18 cellular contexts compared by ENCODE assay signal in genomic region chr22:23769321-23769965, GRCh38. TPM values are rescaled to one million over a fixed set of nuclear protein-coding genes. Genes with fewer than 3 reads are reported as not detected.
DNase-seq lines count a peak whose midpoint lies in the region; ATAC-seq and TF ChIP-seq lines count a peak whose summit lies in the region.
"Had no signal": no experiment of that assay in that cellular context is flagged by ENCODE, and none has a peak within 500 bp of the region (broad histone marks: within the 10 kb centered on the region; RNA-seq: fewer than 3 reads in every experiment).

No MANE protein-coding gene starts in this region.

- peaks cover 16% of the 10 kb centered on the region for H3K27me3 Mint-ChIP-seq in CD4-positive, CD25-positive, alpha-beta regulatory T cell
- H3K27me3 Mint-ChIP-seq in mesothelial cell of epicardium (ENCODE audit: low read depth): no peaks in the 10 kb centered on the region

- H3K4me3 Mint-ChIP-seq in CD4-positive, CD25-positive, alpha-beta regulatory T cell: peak overlapping the region; percentile 27 to 79 (median 54)
- peak overlapping the region; percentile 26 for H3K4me3 Mint-ChIP-seq in mesothelial cell of epicardium

- H3K4me3 ChIP-seq in CD4-positive, CD25-positive, alpha-beta regulatory T cell (ENCODE audit: low read depth, low read length): no peak overlapping the region
- H3K4me3 ChIP-seq: HAP-1, testis had no signal

- H3K4me1 ChIP-seq in CD4-positive, CD25-positive, alpha-beta regulatory T cell (ENCODE audit: control insufficient read depth, insufficient read depth, low read length, poor library complexity, severe bottlenecking): peaks cover 34% of the 10 kb centered on the region

- H3K27me3 ChIP-seq in CD4-positive, CD25-positive, alpha-beta regulatory T cell (ENCODE audit: control insufficient read depth, insufficient read depth, low read length): no peaks in the 10 kb centered on the region
- H3K27me3 ChIP-seq: testis had no signal

- TF ChIP-seq CTCF in mesothelial cell of epicardium (IDR thresholded peaks at IDR 0.05; ENCODE audit: unreplicated experiment): no peak

- ATAC-seq in CD4-positive, CD25-positive, alpha-beta regulatory T cell (ENCODE audit: low read depth in 2 of 2): no peak
- no peak for ATAC-seq in HG03097 (IDR thresholded peaks at IDR 0.05; ENCODE audit: low FRiP score, unreplicated experiment)
- ATAC-seq in HG02642 (IDR thresholded peaks at IDR 0.05; ENCODE audit: poor library complexity, unreplicated experiment): no peak
- ATAC-seq: Panc1 had no signal

- no peaks in the 10 kb centered on the region for H3K36me3 ChIP-seq in CD4-positive, CD25-positive, alpha-beta regulatory T cell (ENCODE audit: control insufficient read depth, insufficient read depth, low read length)

- H3K4me1 Mint-ChIP-seq in CD4-positive, CD25-positive, alpha-beta regulatory T cell: peaks cover 5 to 37% (median 12%) of the 10 kb centered on the region in 4 donors
- peaks cover 31% of the 10 kb centered on the region for H3K4me1 Mint-ChIP-seq in mesothelial cell of epicardium

- H3K9me3 Mint-ChIP-seq in CD4-positive, CD25-positive, alpha-beta regulatory T cell: peaks cover 0 to 2% (median 0%) of the 10 kb centered on the region in 7 donors
- H3K9me3 Mint-ChIP-seq in mesothelial cell of epicardium: no peaks in the 10 kb centered on the region

- no peak overlapping the region for H3K27ac ChIP-seq in CD4-positive, CD25-positive, alpha-beta regulatory T cell (ENCODE audit: insufficient read depth, low read length, poor library complexity, severe bottlenecking)

- H3K27ac Mint-ChIP-seq in CD4-positive, CD25-positive, alpha-beta regulatory T cell: peak overlapping the region in 1 of 3 donors; percentile 43
- peak overlapping the region; percentile 12 for H3K27ac Mint-ChIP-seq in mesothelial cell of epicardium

- DNase-seq in CD4-positive, CD25-positive, alpha-beta regulatory T cell: no peak
- DNase-seq in COLO668 (lab: John Stamatoyannopoulos, UW; ENCODE audit: unreplicated experiment) (peak; percentile 71), SHP77 (lab: John Stamatoyannopoulos, UW) (peak; percentile 50 to 60), mesothelial cell of epicardium (ENCODE audit: low spot score in 2 of 2, unreplicated experiment in 2 of 2) (no peak), middle frontal gyrus (ENCODE audit: extremely low spot score, low spot score) (no peak), dermis blood vessel endothelial cell (no peak)
- DNase-seq: erythroblast, hypothalamus, NCI-H2227 treated with DMSO at 0.1 percent for 48 hours, spleen, testis had no signal

- H3K9me3 ChIP-seq in CD4-positive, CD25-positive, alpha-beta regulatory T cell (ENCODE audit: control insufficient read depth in 2 of 2, low read length in 2 of 2): no peaks in the 10 kb centered on the region
- H3K9me3 ChIP-seq: HAP-1, spleen, testis had no signal

- H3K36me3 Mint-ChIP-seq in CD4-positive, CD25-positive, alpha-beta regulatory T cell: no peaks in the 10 kb centered on the region
- peaks cover 3% of the 10 kb centered on the region for H3K36me3 Mint-ChIP-seq in mesothelial cell of epicardium

RNA-seq across cellular contexts. Expression of gene CHCHD10, which starts 1.7 kb away (rescaled TPM):
- total RNA-seq in CD4-positive, CD25-positive, alpha-beta regulatory T cell: 30.6 TPM
- polyA plus RNA-seq in CD4-positive, CD25-positive, alpha-beta regulatory T cell: 10 to 100 TPM; 16.3 to 31.7 (median 19.8) TPM
- total RNA-seq in mesothelial cell of epicardium: 56.6 to 61.9 TPM (median 61.8 TPM) in 3 replicates
- 2.6 and 9.6 TPM in 2 replicates for total RNA-seq in dermis blood vessel endothelial cell

RNA-seq across cellular contexts. Expression of gene MMP11, which starts 3.2 kb away (rescaled TPM):
- 0.52 TPM for total RNA-seq in CD4-positive, CD25-positive, alpha-beta regulatory T cell
- 1 to 10 TPM in 2 of 4 donors, under 1 TPM in 1, not detected in 1; 0.99 to 1.7 (median 1.0) TPM for polyA plus RNA-seq in CD4-positive, CD25-positive, alpha-beta regulatory T cell
- total RNA-seq in mesothelial cell of epicardium (510 to 566 TPM (median 528 TPM) in 3 replicates), dermis blood vessel endothelial cell (4.4 and 7.3 TPM in 2 replicates)

RNA-seq across cellular contexts. Expression of gene C22orf15, which starts 6.7 kb away (rescaled TPM):
- 0.96 TPM for total RNA-seq in CD4-positive, CD25-positive, alpha-beta regulatory T cell
- polyA plus RNA-seq in CD4-positive, CD25-positive, alpha-beta regulatory T cell: 1 to 10 TPM in 1 of 4 donors, under 1 TPM in 3; 0.76 to 1.6 (median 0.85) TPM
- total RNA-seq in mesothelial cell of epicardium (0.36 to 0.82 TPM (median 0.52 TPM) in 3 replicates), dermis blood vessel endothelial cell (0.14 TPM in 1 of 2 replicates, not detected in the other)
- total RNA-seq: chondrocyte, omental fat pad had no signal

RNA-seq across cellular contexts. Expression of gene VPREB3, which starts 15.2 kb away (rescaled TPM):
- total RNA-seq in CD4-positive, CD25-positive, alpha-beta regulatory T cell: 0.89 TPM
- polyA plus RNA-seq in CD4-positive, CD25-positive, alpha-beta regulatory T cell: 1 to 10 TPM in 2 of 4 donors, under 1 TPM in 1, not detected in 1; 0.74 to 4.5 (median 2.1) TPM
- 0.52 TPM in 1 of 3 replicates, not detected in the others for total RNA-seq in mesothelial cell of epicardium
- total RNA-seq in dermis blood vessel endothelial cell: not detected in 2 replicates
- total RNA-seq: activated CD8-positive, alpha-beta memory T cell treated with anti-CD3 and anti-CD28 coated beads for 36 hours; chondrocyte; omental fat pad had no signal

RNA-seq across cellular contexts. Expression of gene SMARCB1, which starts 17.3 kb away (rescaled TPM):
- total RNA-seq in CD4-positive, CD25-positive, alpha-beta regulatory T cell: 58.4 TPM
- 10 to 100 TPM; 28.3 to 30.8 (median 29.7) TPM for polyA plus RNA-seq in CD4-positive, CD25-positive, alpha-beta regulatory T cell
- 182 to 192 TPM (median 184 TPM) in 3 replicates for total RNA-seq in mesothelial cell of epicardium
- total RNA-seq in dermis blood vessel endothelial cell: 24.5 and 45.8 TPM in 2 replicates

Comparison
In these comparisons a context has a peak if more than half of its experiments do, and no peak if none do; other contexts are left out.
1. DNase-seq: peak in COLO668 (single experiment) and SHP77 (2 of 2); none in CD4-positive, CD25-positive, alpha-beta regulatory T cell (0 of 3), mesothelial cell of epicardium (0 of 2), middle frontal gyrus (single experiment) and dermis blood vessel endothelial cell (single experiment).
2. RNA of gene MMP11, which starts 3.2 kb away (total RNA-seq): 510 to 566 TPM in mesothelial cell of epicardium; 4.4 to 7.3 TPM in dermis blood vessel endothelial cell and 0.52 TPM in CD4-positive, CD25-positive, alpha-beta regulatory T cell (single experiment); every median in the first group is over 10 times any median in the second.